In the genomic region with DNA sequence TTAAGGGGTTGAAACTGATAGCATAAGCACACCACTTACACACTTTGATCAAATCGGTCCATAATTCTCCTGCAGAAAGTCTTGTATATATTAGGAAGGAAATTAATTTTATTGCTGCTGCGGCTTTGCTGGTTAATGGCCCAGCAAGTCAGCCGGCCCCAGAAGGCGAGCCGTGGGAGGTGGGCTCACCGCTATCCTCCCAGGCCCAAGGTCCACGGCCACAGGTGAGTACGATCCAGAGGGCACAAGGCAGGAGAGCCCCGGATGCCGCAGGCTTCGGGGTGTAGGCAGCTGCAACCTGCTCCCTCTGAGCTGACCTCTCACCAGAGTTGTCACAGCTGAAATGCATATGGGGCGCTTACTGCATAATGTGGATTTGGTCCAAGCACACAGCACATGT, we compare ENCODE assay signal across 34 cellular contexts.
"Had no signal": no experiment of that assay in that cellular context is flagged by ENCODE, and none has a peak within 500 bp of the region (broad histone marks: within the 10 kb centered on the region; RNA-seq: fewer than 3 reads in every experiment).

No MANE protein-coding gene starts in this region.

- H3K27me3 Mint-ChIP-seq: activated T-cell treated with anti-CD3 and anti-CD28 coated beads, Interleukin-2, amount 50 U/mL, for 24 hours had no signal

- H3K36me3 ChIP-seq: breast epithelium, Peyer's patch, SJSA1 had no signal

- H3K4me2 ChIP-seq: SK-N-SH had no signal

- ATAC-seq: activated CD4-positive, alpha-beta T cell treated with anti-CD3 and anti-CD28 coated beads for 36 hours; activated CD4-positive, CD25-positive, alpha-beta regulatory T cell treated with anti-CD3 and anti-CD28 coated beads, Interleukin-2, amount 50 U/mL, for 24 hours; activated CD8-positive, alpha-beta T cell treated with anti-CD3 and anti-CD28 coated beads, Interleukin-2, amount 10 ng/mL, durations not matched to agents 7 days and 5 days; body of pancreas; K562; PC-3 had no signal

- H3K4me3 Mint-ChIP-seq: activated CD4-positive, alpha-beta T cell treated with anti-CD3 and anti-CD28 coated beads for 36 hours; activated CD4-positive, alpha-beta T cell treated with anti-CD3 and anti-CD28 coated beads, Interleukin-2, amount 10 ng/mL, durations not matched to agents 7 days and 5 days; activated CD8-positive, alpha-beta T cell treated with anti-CD3 and anti-CD28 coated beads, Interleukin-2, amount 10 ng/mL, durations not matched to agents 7 days and 5 days; activated naive CD4-positive, alpha-beta T cell treated with anti-CD3 and anti-CD28 coated beads, Interleukin-2, amount 50 U/mL, for 24 hours; activated naive CD8-positive, alpha-beta T cell treated with anti-CD3 and anti-CD28 coated beads, Interleukin-2, amount 10 ng/mL, durations not matched to agents 7 days and 5 days; activated T-cell treated with anti-CD3 and anti-CD28 coated beads, Interleukin-2, amount 50 U/mL, for 24 hours; T-helper 1 cell treated with Interleukin-12 subunit alpha and Interleukin-12 subunit beta and Interleukin-4 antibody, amounts not matched to agents 30 μg/mL and 1 μg/mL, for 36 hours; T-helper 2 cell treated with Interferon-gamma antibody and Interleukin-4, amounts not matched to agents 5 μg/mL and 100 μg/mL, for 36 hours had no signal

- H3K4me1 Mint-ChIP-seq: activated CD4-positive, alpha-beta T cell treated with anti-CD3 and anti-CD28 coated beads for 36 hours; activated CD4-positive, alpha-beta T cell treated with anti-CD3 and anti-CD28 coated beads, Interleukin-2, amount 10 ng/mL, durations not matched to agents 7 days and 5 days; activated naive CD4-positive, alpha-beta T cell treated with anti-CD3 and anti-CD28 coated beads, Interleukin-2, amount 50 U/mL, for 24 hours; activated naive CD8-positive, alpha-beta T cell treated with anti-CD3 and anti-CD28 coated beads, Interleukin-2, amount 10 ng/mL, durations not matched to agents 7 days and 5 days had no signal

- H3K27me3 ChIP-seq: body of pancreas, Peyer's patch, SJSA1 had no signal

- H3K27ac Mint-ChIP-seq: activated CD4-positive, alpha-beta T cell treated with anti-CD3 and anti-CD28 coated beads for 36 hours; activated CD4-positive, alpha-beta T cell treated with anti-CD3 and anti-CD28 coated beads, Interleukin-2, amount 10 ng/mL, durations not matched to agents 7 days and 5 days; activated CD8-positive, alpha-beta T cell treated with anti-CD3 and anti-CD28 coated beads, Interleukin-2, amount 10 ng/mL, durations not matched to agents 7 days and 5 days; activated naive CD4-positive, alpha-beta T cell treated with anti-CD3 and anti-CD28 coated beads, Interleukin-2, amount 50 U/mL, for 24 hours; activated naive CD8-positive, alpha-beta T cell treated with anti-CD3 and anti-CD28 coated beads, Interleukin-2, amount 10 ng/mL, durations not matched to agents 7 days and 5 days; activated T-cell treated with anti-CD3 and anti-CD28 coated beads, Interleukin-2, amount 50 U/mL, for 24 hours; activated T-helper 2 cell treated with anti-CD3 and anti-CD28 coated beads, Interferon-gamma antibody, Interleukin-2, Interleukin-4, amounts not matched to agents 10 μg/mL and 5 μg/mL and 100 μg/mL, durations not matched to agents 14 hours and 24 hours and 36 hours; T-helper 1 cell treated with Interleukin-12 subunit alpha and Interleukin-12 subunit beta and Interleukin-4 antibody, amounts not matched to agents 30 μg/mL and 1 μg/mL, for 36 hours; T-helper 2 cell treated with Interferon-gamma antibody and Interleukin-4, amounts not matched to agents 5 μg/mL and 100 μg/mL, for 36 hours had no signal

- H3K4me1 ChIP-seq: body of pancreas, breast epithelium, Peyer's patch, SJSA1 had no signal

- H3K9me3 ChIP-seq: body of pancreas, breast epithelium, Peyer's patch, SJSA1, SK-N-SH had no signal

- DNase-seq: activated CD4-positive, alpha-beta T cell treated with anti-CD3 and anti-CD28 coated beads for 36 hours; activated CD4-positive, alpha-beta T cell treated with anti-CD3 and anti-CD28 coated beads, Interleukin-2, amount 10 ng/mL, durations not matched to agents 7 days and 5 days; activated CD4-positive, alpha-beta T cell treated with anti-CD3 and anti-CD28 coated beads, Interleukin-2, amount 50 U/mL, for 48 hours; activated CD8-positive, alpha-beta T cell treated with anti-CD3 and anti-CD28 coated beads, Interleukin-2, amount 10 ng/mL, durations not matched to agents 7 days and 5 days; activated gamma-delta T cell; activated naive CD4-positive, alpha-beta T cell treated with Interleukin-2 at 50 U/mL for 16 hours; activated naive CD8-positive, alpha-beta T cell treated with anti-CD3 and anti-CD28 coated beads, Interleukin-2, amount 10 ng/mL, durations not matched to agents 7 days and 5 days; activated T-cell treated with anti-CD3 and anti-CD28 coated beads, Interleukin-2, amount 50 U/mL, for 24 hours; amygdala; body of pancreas; caudate nucleus; NCI-H1092 treated with DMSO at 0.1 percent for 48 hours; NCI-H1436; NCI-H1694; NCI-H1930; NCI-H2081 treated with DMSO at 0.1 percent for 48 hours; NCI-H2171 treated with DMSO at 0.1 percent for 48 hours; NCI-H2227 treated with DMSO at 0.1 percent for 48 hours; NCI-H446; NCI-H524 treated with DMSO at 0.1 percent for 48 hours; NK-92 treated with Interleukin-12 subunit alpha and Interleukin-12 subunit beta, amount 100 ng/mL, for 24 hours; PC-3; Peyer's patch; RPMI8226; SHP77 treated with DMSO at 0.1 percent for 48 hours; SK-N-SH had no signal

- H3K9me2 ChIP-seq: SK-N-SH had no signal

- H3K4me3 ChIP-seq: body of pancreas, breast epithelium, K562, Peyer's patch, SJSA1 had no signal

- H3K9me3 Mint-ChIP-seq: activated CD4-positive, alpha-beta T cell treated with anti-CD3 and anti-CD28 coated beads, Interleukin-2, amount 10 ng/mL, durations not matched to agents 7 days and 5 days; activated naive CD4-positive, alpha-beta T cell treated with anti-CD3 and anti-CD28 coated beads, Interleukin-2, amount 50 U/mL, for 24 hours; activated T-cell treated with anti-CD3 and anti-CD28 coated beads, Interleukin-2, amount 50 U/mL, for 24 hours; activated T-helper 2 cell treated with anti-CD3 and anti-CD28 coated beads, Interferon-gamma antibody, Interleukin-2, Interleukin-4, amounts not matched to agents 10 μg/mL and 5 μg/mL and 100 μg/mL, durations not matched to agents 14 hours and 24 hours and 36 hours; T-helper 1 cell treated with Interleukin-12 subunit alpha and Interleukin-12 subunit beta and Interleukin-4 antibody, amounts not matched to agents 30 μg/mL and 1 μg/mL, for 36 hours; T-helper 2 cell treated with Interferon-gamma antibody and Interleukin-4, amounts not matched to agents 5 μg/mL and 100 μg/mL, for 36 hours had no signal

- H3K9ac ChIP-seq: SK-N-SH had no signal

- H3K27ac ChIP-seq: body of pancreas, breast epithelium, Peyer's patch, SJSA1 had no signal

- H3K36me3 Mint-ChIP-seq: activated naive CD4-positive, alpha-beta T cell treated with anti-CD3 and anti-CD28 coated beads, Interleukin-2, amount 50 U/mL, for 24 hours; activated naive CD8-positive, alpha-beta T cell treated with anti-CD3 and anti-CD28 coated beads, Interleukin-2, amount 10 ng/mL, durations not matched to agents 7 days and 5 days had no signal
